2 cellular contexts compared by ENCODE assay signal in genomic region chr7:15498465-15498864, GRCh38.
A peak's percentile ranks its signal among the peaks of the same experiment; 100 is the strongest.
TF ChIP-seq lines count a peak whose summit lies in the region.

No MANE protein-coding gene starts in this region.

TF ChIP-seq in HEK293T, 16 proteins besides CTCF, POLR2A, EP300 and RAD21 (continued from another document):
- peak; percentile 74 for TF ChIP-seq PKNOX1 (IDR thresholded peaks at IDR 0.05)
- TF ChIP-seq ZNF384 (IDR thresholded peaks at IDR 0.05) = peak; percentile 48
TF ChIP-seq in HEK293T: peak in this region for 3.

TF ChIP-seq in SK-N-SH, 30 proteins besides CTCF, POLR2A, EP300 and RAD21:
- TF ChIP-seq PBX3 (IDR thresholded peaks at IDR 0.05) (peak; percentile 67), RFX5 (IDR thresholded peaks at IDR 0.05; ENCODE audit: low read length) (no peak), JUND (IDR thresholded peaks at IDR 0.05) (no peak), TCF12 (IDR thresholded peaks at IDR 0.05) (peak; percentile 75), EZH2phosphoT487 (IDR thresholded peaks at IDR 0.05; ENCODE audit: borderline replicate concordance, low read depth) (no peak), POLR2AphosphoS5 (IDR thresholded peaks at IDR 0.05; ENCODE audit: low read depth, low read length) (0 out of 2 replicates have a peak, but pooled peaks have one; percentile 16)
